ENCODE assay signal across 1 cellular context in the genomic region with DNA sequence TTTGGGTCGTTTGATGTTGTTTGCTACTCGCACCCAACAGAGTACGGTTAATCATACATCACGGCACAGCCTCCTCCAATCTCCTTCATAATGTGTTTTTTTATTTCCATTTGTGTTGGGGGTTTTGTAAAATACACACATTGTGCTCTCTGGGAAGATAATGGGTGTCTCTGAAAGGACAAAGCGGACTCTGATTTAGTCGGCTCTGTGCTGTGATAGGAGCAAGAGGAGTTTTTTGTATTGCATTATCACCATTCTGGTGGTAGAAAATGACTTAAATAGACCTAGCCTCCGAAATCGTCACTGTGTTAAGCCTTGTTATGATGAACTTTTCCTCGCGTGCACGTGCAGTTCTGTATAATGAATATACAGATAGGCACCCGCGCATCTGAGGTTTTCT.
TF ChIP-seq lines count a peak whose summit lies in the region.

No MANE protein-coding gene starts in this region.

TF ChIP-seq in H1, 55 proteins besides CTCF, POLR2A, EP300 and RAD21:
- TF ChIP-seq KDM5A (IDR thresholded peaks at IDR 0.05; ENCODE audit: low read length): no peak
- TF ChIP-seq RFX5 (IDR thresholded peaks at IDR 0.05; ENCODE audit: borderline replicate concordance, low read depth, low read length): no peak
- TF ChIP-seq SAP30 (IDR thresholded peaks at IDR 0.05; ENCODE audit: insufficient read depth, insufficient replicate concordance, low read length): no peak
- TF ChIP-seq PHF8 (conservative IDR thresholded peaks at IDR 0.05; ENCODE audit: low read depth, low read length): no peak
- TF ChIP-seq SRF (IDR thresholded peaks at IDR 0.05; ENCODE audit: low read depth, low read length): no peak
- TF ChIP-seq SUZ12 (IDR thresholded peaks at IDR 0.05; ENCODE audit: low read length): no peak
- no peak for TF ChIP-seq RXRA (IDR thresholded peaks at IDR 0.05; ENCODE audit: insufficient read depth, low read depth, low read length)
- no peak for TF ChIP-seq GABPA (IDR thresholded peaks at IDR 0.05; ENCODE audit: borderline replicate concordance, insufficient read depth, low read length)
- TF ChIP-seq, protein P1, sequence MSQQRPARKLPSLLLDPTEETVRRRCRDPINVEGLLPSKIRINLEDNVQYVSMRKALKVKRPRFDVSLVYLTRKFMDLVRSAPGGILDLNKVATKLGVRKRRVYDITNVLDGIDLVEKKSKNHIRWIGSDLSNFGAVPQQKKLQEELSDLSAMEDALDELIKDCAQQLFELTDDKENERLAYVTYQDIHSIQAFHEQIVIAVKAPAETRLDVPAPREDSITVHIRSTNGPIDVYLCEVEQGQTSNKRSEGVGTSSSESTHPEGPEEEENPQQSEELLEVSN (IDR thresholded peaks at IDR 0.05): no peak
- no peak for TF ChIP-seq SP1 (IDR thresholded peaks at IDR 0.05; ENCODE audit: low read depth, low read length)
- TF ChIP-seq MAFK (IDR thresholded peaks at IDR 0.05; ENCODE audit: low read depth, low read length): no peak
- no peak for TF ChIP-seq JUN (IDR thresholded peaks at IDR 0.05; ENCODE audit: low read depth, low read length)
- no peak for TF ChIP-seq KDM4A (IDR thresholded peaks at IDR 0.05; ENCODE audit: low read depth, low read length, severe bottlenecking)
- no peak for TF ChIP-seq CHD2 (IDR thresholded peaks at IDR 0.05; ENCODE audit: low read length)
- TF ChIP-seq, protein P2, sequence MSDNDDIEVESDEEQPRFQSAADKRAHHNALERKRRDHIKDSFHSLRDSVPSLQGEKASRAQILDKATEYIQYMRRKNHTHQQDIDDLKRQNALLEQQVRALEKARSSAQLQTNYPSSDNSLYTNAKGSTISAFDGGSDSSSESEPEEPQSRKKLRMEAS (IDR thresholded peaks at IDR 0.05): no peak
- TF ChIP-seq BRCA1 (IDR thresholded peaks at IDR 0.05; ENCODE audit: low read depth, low read length): no peak
- TF ChIP-seq HDAC2 (IDR thresholded peaks at IDR 0.05; ENCODE audit: borderline replicate concordance in 1 of 2, low read depth in 2 of 2, low read length in 2 of 2): no peak
